ENCODE assay signal across 9 cellular contexts in the genomic region with DNA sequence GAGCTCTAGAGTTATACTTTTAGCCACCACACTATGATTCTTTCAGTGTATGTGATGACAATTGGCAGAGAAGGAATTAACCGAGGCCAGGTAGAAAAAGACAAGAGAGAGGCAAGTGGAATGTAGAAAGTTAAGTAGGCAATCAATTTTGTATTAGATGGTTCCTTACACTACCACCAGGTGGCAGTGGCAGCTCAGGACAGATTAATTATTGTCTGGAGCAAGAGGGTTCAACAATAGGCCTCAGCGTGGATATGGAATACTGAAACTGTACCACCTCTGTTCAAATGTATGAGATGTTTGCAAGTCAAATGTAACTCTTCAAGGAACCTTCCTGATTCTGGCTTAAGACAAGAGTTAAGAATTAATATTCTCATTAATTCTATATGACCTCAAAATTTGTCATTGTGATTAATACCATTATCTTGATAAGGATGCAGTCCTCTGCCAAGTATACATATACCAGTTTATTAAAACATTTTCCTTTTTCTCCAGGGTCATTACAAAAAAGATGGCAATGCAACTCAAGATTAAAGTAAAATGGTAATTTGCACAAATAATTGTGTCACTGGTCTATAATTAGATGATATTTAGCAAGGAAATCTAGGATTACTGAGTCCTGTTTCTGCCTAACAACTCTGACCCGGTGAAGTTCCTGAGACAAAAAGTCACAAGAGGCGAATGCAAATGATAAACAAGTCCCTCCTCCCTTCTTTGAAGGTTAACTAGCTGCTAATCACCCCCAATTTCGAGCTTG.
DNase-seq lines count a peak whose midpoint lies in the region; ATAC-seq and TF ChIP-seq lines count a peak whose summit lies in the region.
"Had no signal": no experiment of that assay in that cellular context is flagged by ENCODE, and none has a peak within 500 bp of the region (broad histone marks: within the 10 kb centered on the region; RNA-seq: fewer than 3 reads in every experiment).

No MANE protein-coding gene starts in this region.

- H3K4me1 Mint-ChIP-seq in naive B cell: no peaks in the 10 kb centered on the region
- H3K4me1 Mint-ChIP-seq: CD4-positive, CD25-positive, alpha-beta regulatory T cell had no signal

- H3K4me3 Mint-ChIP-seq in naive B cell: no peak overlapping the region
- H3K4me3 Mint-ChIP-seq: CD4-positive, CD25-positive, alpha-beta regulatory T cell had no signal

- H3K27ac Mint-ChIP-seq in naive B cell: no peak overlapping the region
- H3K27ac Mint-ChIP-seq: CD4-positive, CD25-positive, alpha-beta regulatory T cell had no signal

- ATAC-seq in GM19468 (IDR thresholded peaks at IDR 0.05; ENCODE audit: extremely low read depth, unreplicated experiment) (peak; percentile 38), HG03558 (IDR thresholded peaks at IDR 0.05; ENCODE audit: extremely low read depth, unreplicated experiment) (peak; percentile 79), naive B cell (ENCODE audit: low read depth in 2 of 2) (no peak)

- H3K9me3 Mint-ChIP-seq in naive B cell: peaks cover 0 to 2% (median 0%) of the 10 kb centered on the region in 7 donors

- H3K27me3 Mint-ChIP-seq in naive B cell: no peaks in the 10 kb centered on the region
- H3K27me3 Mint-ChIP-seq: CD4-positive, CD25-positive, alpha-beta regulatory T cell had no signal

- peak; percentile 84 for TF ChIP-seq CTCF in epithelial cell of esophagus (IDR thresholded peaks at IDR 0.05; ENCODE audit: insufficient read depth, low read depth, low read length, missing control alignments)

- DNase-seq in NCI-H2081 (lab: John Stamatoyannopoulos, UW) (peak; percentile 25 to 39), NCI-H2081 treated with DMSO at 0.1 percent for 48 hours (lab: John Stamatoyannopoulos, UW) (no peak), RKO (ENCODE audit: low spot score) (peak; percentile 46), epithelial cell of esophagus (ENCODE audit: low read depth) (peak; percentile 63), naive B cell (peak; percentile 0), dedifferentiated amniotic fluid mesenchymal stem cell (ENCODE audit: extremely low spot score) (no peak)

- H3K36me3 Mint-ChIP-seq in naive B cell: no peaks in the 10 kb centered on the region
- H3K36me3 Mint-ChIP-seq: CD4-positive, CD25-positive, alpha-beta regulatory T cell had no signal

- H3K4me3 ChIP-seq in epithelial cell of esophagus (ENCODE audit: low read length): no peak overlapping the region

Comparison
In these comparisons a context has a peak if more than half of its experiments do, and no peak if none do; other contexts are left out.
1. DNase-seq: peak in NCI-H2081 (2 of 2), RKO (single experiment), epithelial cell of esophagus (single experiment) and naive B cell (single experiment); none in NCI-H2081 treated with DMSO at 0.1 percent for 48 hours (single experiment) and dedifferentiated amniotic fluid mesenchymal stem cell (single experiment).
2. ATAC-seq: peak in GM19468 (single experiment) and HG03558 (single experiment); none in naive B cell (0 of 2).